ENCODE assay signal across 12 cellular contexts in the genomic region with DNA sequence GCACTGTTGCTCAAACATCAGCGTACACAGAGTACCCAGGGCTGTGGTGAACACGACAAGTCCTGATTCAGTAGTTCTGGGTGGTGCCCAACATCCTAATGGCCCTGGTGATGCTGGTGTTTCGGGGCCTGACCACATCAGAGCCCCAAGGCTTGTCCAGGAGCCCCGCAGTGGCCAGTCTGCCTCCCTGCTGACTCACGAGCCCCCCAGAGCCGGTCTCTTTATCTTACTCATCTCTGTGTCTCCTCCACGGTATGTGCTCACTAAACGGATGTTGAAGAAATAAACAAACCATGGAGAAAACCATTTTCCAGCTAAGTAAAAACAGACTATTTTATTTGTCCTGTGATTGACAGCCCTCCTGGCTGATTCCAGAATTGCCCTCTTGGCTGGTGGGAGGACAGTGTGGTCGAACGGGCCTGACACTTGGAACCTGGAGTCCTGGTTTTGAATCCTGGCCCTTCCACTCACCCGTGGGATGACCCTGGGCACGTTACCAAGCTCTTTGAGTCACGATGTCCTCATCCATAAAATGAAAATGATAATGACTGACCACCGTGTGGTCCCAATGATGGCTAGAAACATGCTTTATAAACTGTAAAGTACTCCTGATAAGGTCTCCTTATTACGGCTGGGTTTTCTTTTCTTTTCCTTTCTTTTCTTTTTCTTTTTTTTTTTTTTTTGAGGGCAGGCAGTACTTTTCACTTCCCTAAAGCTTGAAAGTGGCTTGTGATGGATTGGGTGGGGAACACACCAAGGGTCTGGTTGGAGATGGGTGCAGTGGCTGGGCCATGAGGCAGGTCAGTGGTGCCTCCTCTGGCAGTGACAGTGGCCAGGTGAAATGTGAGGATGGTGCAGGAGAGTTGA. TPM values are rescaled to one million over a fixed set of nuclear protein-coding genes. Genes with fewer than 3 reads are reported as not detected.
DNase-seq lines count a peak whose midpoint lies in the region; ATAC-seq, FAIRE-seq and TF ChIP-seq lines count a peak whose summit lies in the region.
"Had no signal": no experiment of that assay in that cellular context is flagged by ENCODE, and none has a peak within 500 bp of the region (broad histone marks: within the 10 kb centered on the region; RNA-seq: fewer than 3 reads in every experiment).

No MANE protein-coding gene starts in this region.

- H3K36me3 ChIP-seq in OCI-LY7 (ENCODE audit: insufficient read depth, low read length) (peaks cover 11% of the 10 kb centered on the region; the same call in 1 of the 2 replicates), H1 (ENCODE audit: control insufficient read depth in 2 of 4, insufficient read depth in 4 of 4, low read length in 3 of 4) (no peaks in the 10 kb centered on the region), neural progenitor cell (no peaks in the 10 kb centered on the region), BE2C (no peaks in the 10 kb centered on the region)
- H3K36me3 ChIP-seq: WERI-Rb-1 had no signal

- H3K9me2 ChIP-seq in OCI-LY7 (ENCODE audit: insufficient read depth, low read length), result no peaks in the 10 kb centered on the region

- H3K27me3 ChIP-seq in H1 (replicated peaks in 1 of 4; ENCODE audit: control insufficient read depth in 3 of 4, extremely low read depth in 1 of 4, insufficient read depth in 3 of 4, low read length in 3 of 4), result peaks cover 0 to 2% (median under 1%) of the 10 kb centered on the region in 4 experiments; a peak in 1 of 7 replicates
- peaks cover 15% of the 10 kb centered on the region for H3K27me3 ChIP-seq in neural progenitor cell
- no peaks in the 10 kb centered on the region for H3K27me3 ChIP-seq in BE2C

- H3K4me1 Mint-ChIP-seq in neural progenitor cell, result peaks cover 24% of the 10 kb centered on the region

- H4K91ac ChIP-seq in H1 (replicated peaks; ENCODE audit: insufficient read length, low read length), result no peak overlapping the region

- H2AFZ ChIP-seq in OCI-LY7 (ENCODE audit: low read length), result peak overlapping the region; percentile 13; the same call in 1 of the 2 replicates
- no peak overlapping the region for H2AFZ ChIP-seq in H1 (ENCODE audit: low read length)
- H2AFZ ChIP-seq in neural progenitor cell (replicated peaks), result no peak overlapping the region
- H2AFZ ChIP-seq: parathyroid adenoma had no signal

- peak overlapping the region; percentile 54 for H3K27ac Mint-ChIP-seq in neural progenitor cell
- H3K27ac Mint-ChIP-seq: activated naive CD4-positive, alpha-beta T cell treated with anti-CD3 and anti-CD28 coated beads for 36 hours had no signal

- POLR2A ChIA-PET in OCI-LY7 (lab: Charles Lee) (interaction anchor here (0.8 to 1.9 kb wide), 4 partner anchors 16 to 70 kb away, joined by 3 to 8 read pairs (median 4); no protein-coding TSS in a partner anchor), H1 (lab: Charles Lee; ENCODE audit: partially characterized antibody) (no interaction called here)

- no peak for TF ChIP-seq RAD21 in H1 (IDR thresholded peaks at IDR 0.05 in 1 of 2, conservative IDR thresholded peaks at IDR 0.05 in 1 of 2; ENCODE audit: low read depth in 2 of 2, low read length in 2 of 2)

- H3K27ac ChIP-seq in OCI-LY7 (ENCODE audit: low read depth, low read length, poor library complexity, severe bottlenecking), result peak overlapping the region; percentile 76
- H3K27ac ChIP-seq in H1 (ENCODE audit: low read depth, low read length), result no peak overlapping the region
- H3K27ac ChIP-seq in neural progenitor cell, result no peak overlapping the region
- H3K27ac ChIP-seq: parathyroid adenoma, WERI-Rb-1 had no signal

- H2BK20ac ChIP-seq in H1 (ENCODE audit: low read length), result no peak overlapping the region

- no peak overlapping the region for H3K9ac ChIP-seq in H1 (replicated peaks in 1 of 4; ENCODE audit: extremely low read depth in 1 of 4, low read depth in 3 of 4, low read length in 3 of 4)
- H3K9ac ChIP-seq in neural progenitor cell, result no peak overlapping the region
- H3K9ac ChIP-seq: parathyroid adenoma had no signal

- H3K18ac ChIP-seq in H1 (ENCODE audit: extremely low read depth, low read length), result no peak overlapping the region

- peak overlapping the region; percentile 46 for H3K4me3 Mint-ChIP-seq in neural progenitor cell
- H3K4me3 Mint-ChIP-seq: activated naive CD4-positive, alpha-beta T cell treated with anti-CD3 and anti-CD28 coated beads for 36 hours had no signal

- peaks cover 1% of the 10 kb centered on the region; the same call in 1 of the 2 replicates for H3K23me2 ChIP-seq in H1 (ENCODE audit: low read depth, low read length)

- no peak overlapping the region for H3K56ac ChIP-seq in H1 (replicated peaks; ENCODE audit: insufficient read length, low read depth, low read length)

- BruUV-seq in OCI-LY7 (replicated peaks; lab: Mats Ljungman, UMichigan), result no TSS peak

- DNase-seq in AG08396 (ENCODE audit: low spot score) (peak; percentile 81), OCI-LY7 (ENCODE audit: low spot score) (peak; percentile 50), H1 (ENCODE audit: low read depth in 1 of 2, low spot score in 2 of 2) (no peak), neural progenitor cell (ENCODE audit: low spot score) (no peak), NCI-H524 treated with DMSO at 0.1 percent for 48 hours (lab: John Stamatoyannopoulos, UW) (no peak), BE2C (no peak)
- DNase-seq: activated naive CD4-positive, alpha-beta T cell treated with anti-CD3 and anti-CD28 coated beads for 36 hours; head of caudate nucleus; WERI-Rb-1 had no signal

- H2BK15ac ChIP-seq in H1 (ENCODE audit: low read length), result no peak overlapping the region

- H3K9me3 Mint-ChIP-seq in neural progenitor cell, result no peaks in the 10 kb centered on the region
- H3K9me3 Mint-ChIP-seq: activated naive CD4-positive, alpha-beta T cell treated with anti-CD3 and anti-CD28 coated beads for 36 hours had no signal

- no peak overlapping the region for H4K5ac ChIP-seq in H1 (ENCODE audit: insufficient read length, low read depth, low read length)

- intact Hi-C loops in OCI-LY7 (cut with micrococcal nuclease; ENCODE audit: unreplicated experiment), result loop anchor here (10.0 kb wide), 1 partner anchor 208 kb away; no protein-coding TSS in a partner anchor

- TF ChIP-seq EP300 in H1 (IDR thresholded peaks at IDR 0.05; ENCODE audit: borderline replicate concordance in 1 of 2, low read depth in 2 of 2, low read length in 2 of 2), result no peak

- no peak overlapping the region for H2BK12ac ChIP-seq in H1 (ENCODE audit: low read depth, low read length)

- TF ChIP-seq CTCF in OCI-LY7 (conservative IDR thresholded peaks at IDR 0.05; ENCODE audit: low read length), result no peak
- TF ChIP-seq CTCF in H1 (IDR thresholded peaks at IDR 0.05; ENCODE audit: control extremely low read depth in 1 of 3, insufficient read depth in 1 of 3, low read depth in 1 of 3, low read length in 3 of 3), result no peak
- no peak for TF ChIP-seq CTCF in neural progenitor cell (IDR thresholded peaks at IDR 0.05)
- no peak for TF ChIP-seq CTCF in BE2C (IDR thresholded peaks at IDR 0.05; ENCODE audit: low read depth, low read length)

- H3F3A ChIP-seq in neural progenitor cell (ENCODE audit: low read depth), result peaks cover 7% of the 10 kb centered on the region

- TF ChIP-seq POLR2A in H1 (IDR thresholded peaks at IDR 0.05; ENCODE audit: control extremely low read depth in 1 of 2, low read depth in 2 of 2, low read length in 2 of 2), result no peak

- H2BK120ac ChIP-seq in H1 (replicated peaks; ENCODE audit: low read depth, low read length), result no peak overlapping the region

- H4K20me1 ChIP-seq in OCI-LY7 (ENCODE audit: insufficient read depth, low read length) (no peaks in the 10 kb centered on the region), H1 (replicated peaks in 1 of 2; ENCODE audit: control insufficient read depth in 1 of 2, insufficient read depth in 2 of 2, low read length in 2 of 2) (peaks cover 0 to 1% of the 10 kb centered on the region in 2 experiments), neural progenitor cell (ENCODE audit: low read depth) (peaks cover 13% of the 10 kb centered on the region)

- peaks cover 84% of the 10 kb centered on the region for H3K4me1 ChIP-seq in OCI-LY7 (ENCODE audit: insufficient read depth, low read length, poor library complexity, severe bottlenecking)
- peaks cover under 1 to 12% (median 7%) of the 10 kb centered on the region in 4 experiments for H3K4me1 ChIP-seq in H1 (replicated peaks in 1 of 4; ENCODE audit: control insufficient read depth in 3 of 4, insufficient read depth in 4 of 4, low read length in 3 of 4)
- peaks cover 3% of the 10 kb centered on the region for H3K4me1 ChIP-seq in neural progenitor cell
- H3K4me1 ChIP-seq in BE2C, result no peaks in the 10 kb centered on the region

- no peak overlapping the region for H2BK5ac ChIP-seq in H1 (ENCODE audit: low read depth, low read length)

- FAIRE-seq in H1 (lab: Jason Lieb, UNC), result no peak

- H3K4me2 ChIP-seq in OCI-LY7 (ENCODE audit: low read length) (peak overlapping the region; percentile 69), H1 (ENCODE audit: insufficient read depth in 1 of 2, low read depth in 2 of 2, low read length in 2 of 2) (no peak overlapping the region), neural progenitor cell (no peak overlapping the region)

- WGBS in H1 (ENCODE audit: extremely low coverage in 1 of 2, insufficient coverage in 1 of 2, insufficient read length in 1 of 2, insufficient replicate concordance in 2 of 2, low coverage in 1 of 2, low lambda C conversion rate in 2 of 2, missing lambda C conversion rate in 1 of 2), 2 experiments, result 90% methylated on average over 15 of the region's 15 CpGs; no CpG with 5 or more reads in 1 of the 2 experiments

- ATAC-seq in HG03159 (IDR thresholded peaks at IDR 0.05; ENCODE audit: unreplicated experiment), result no peak
- ATAC-seq in GM21825 (IDR thresholded peaks at IDR 0.05; ENCODE audit: unreplicated experiment), result no peak

- H3K36me3 Mint-ChIP-seq in neural progenitor cell, result no peaks in the 10 kb centered on the region

- H4K8ac ChIP-seq in H1 (ENCODE audit: extremely low read depth, insufficient read depth, low read length), result no peak overlapping the region; the same call in 1 of the 2 replicates

- H3K79me1 ChIP-seq in H1 (ENCODE audit: low read depth, low read length), result peaks cover 2% of the 10 kb centered on the region; the same call in 1 of the 2 replicates

- CTCF ChIA-PET in OCI-LY7 (lab: Charles Lee; ENCODE audit: unreplicated experiment), result interaction anchor here (0.5 kb wide), 1 partner anchor 10 kb away, joined by 3 read pairs; no protein-coding TSS in a partner anchor
- CTCF ChIA-PET in H1 (lab: Charles Lee; ENCODE audit: partially characterized antibody), result interaction anchor here (2.2 kb wide), 1 partner anchor 10 kb away, joined by 7 read pairs; no protein-coding TSS in a partner anchor

- no peak overlapping the region for H3K4ac ChIP-seq in H1 (replicated peaks; ENCODE audit: insufficient read length, low read depth, low read length)

- H3K79me2 ChIP-seq in OCI-LY7 (ENCODE audit: insufficient read depth, low read depth, low read length) (peaks cover 32% of the 10 kb centered on the region; the same call in 1 of the 2 replicates), H1 (ENCODE audit: control insufficient read depth in 1 of 2, insufficient read depth in 2 of 2, low read length in 2 of 2) (no peaks in the 10 kb centered on the region), neural progenitor cell (ENCODE audit: low read depth) (no peaks in the 10 kb centered on the region)
- H3K79me2 ChIP-seq: parathyroid adenoma had no signal

- H3K9me3 ChIP-seq in OCI-LY7 (ENCODE audit: low read length) (no peaks in the 10 kb centered on the region), H1 (ENCODE audit: insufficient read depth in 2 of 2, low read depth in 1 of 2, low read length in 1 of 2) (no peaks in the 10 kb centered on the region), neural progenitor cell (ENCODE audit: low read depth) (no peaks in the 10 kb centered on the region), BE2C (no peaks in the 10 kb centered on the region)

- H3K23ac ChIP-seq in H1 (ENCODE audit: insufficient read length), result no peak overlapping the region

- no peak overlapping the region for H3K14ac ChIP-seq in H1 (ENCODE audit: insufficient read length)

- H3K4me3 ChIP-seq in OCI-LY7 (ENCODE audit: low read depth, low read length, poor library complexity, severe bottlenecking), result peak overlapping the region; percentile 45
- H3K4me3 ChIP-seq in H1 (ENCODE audit: extremely low read depth in 1 of 4, insufficient read depth in 2 of 4, low read depth in 3 of 4, low read length in 4 of 4), result no peak overlapping the region
- no peak overlapping the region for H3K4me3 ChIP-seq in neural progenitor cell
- no peak overlapping the region for H3K4me3 ChIP-seq in BE2C (ENCODE audit: low read depth, low read length)

- peaks cover 11% of the 10 kb centered on the region for H3K27me3 Mint-ChIP-seq in neural progenitor cell (ENCODE audit: insufficient read depth, low read depth)

- peak overlapping the region; percentile 82; the same call in 1 of the 2 replicates for H2AK5ac ChIP-seq in H1 (ENCODE audit: low read depth, low read length)

RNA-seq across cellular contexts. Expression of gene HIP1, which starts 5.7 kb away (rescaled TPM):
- total RNA-seq in OCI-LY7 (2014; rRNA removed; shearing (Covaris generic)), result 15.0 and 15.8 TPM in 2 replicates
- 27.8 and 30.5 TPM in 2 replicates for total RNA-seq in OCI-LY7 (2022)
- 93.0 and 108 TPM in 2 replicates for total RNA-seq in H1 (2021; fragmentation: NEBNext Ultra II Directional; extraction: Animal tissue kit (Norgen Biotek cat#: 25700))
- 49.8 and 51.8 TPM in 2 replicates for polyA plus RNA-seq in H1 (2011; rRNA removed)
- polyA plus RNA-seq in H1 (2011; cell fraction: cytosol; rRNA removed), result 46.9 TPM
- polyA plus RNA-seq in H1 (2011; cell fraction: nucleus; rRNA removed), result 82.4 TPM
- polyA plus RNA-seq in H1 (2012, experiment 1 of 2), result 45.1 to 56.3 TPM (median 52.4 TPM) in 4 replicates
- 7.2 TPM for polyA plus RNA-seq in H1 (2012, experiment 2 of 2)
- 39.9 TPM for polyA plus RNA-seq in H1 (2013, experiment 1 of 2)
- polyA plus RNA-seq in H1 (2013, experiment 2 of 2), result 36.5 TPM
- polyA minus RNA-seq in H1 (2011; rRNA and poly(A)+ RNA removed), result 114 and 116 TPM in 2 replicates
- polyA minus RNA-seq in H1 (2011; cell fraction: cytosol; rRNA and poly(A)+ RNA removed), result 59.2 TPM
- 67.7 TPM for polyA minus RNA-seq in H1 (2011; cell fraction: nucleus; rRNA and poly(A)+ RNA removed)
- 39.2 and 46.2 TPM in 2 replicates for total RNA-seq in neural progenitor cell (ENCODE audit: low replicate concordance)
- 5.5 TPM for polyA plus RNA-seq in BE2C (2012; ENCODE audit: insufficient read depth, insufficient read length, low read depth)

RNA-seq across cellular contexts. Expression of gene CCL26, which starts 39.0 kb away (rescaled TPM):
- not detected in 2 replicates for total RNA-seq in OCI-LY7 (2014; rRNA removed; shearing (Covaris generic))
- total RNA-seq in OCI-LY7 (2022), result not detected in 2 replicates
- total RNA-seq in H1 (2021; fragmentation: NEBNext Ultra II Directional; extraction: Animal tissue kit (Norgen Biotek cat#: 25700)), result 14.8 and 14.9 TPM in 2 replicates
- polyA plus RNA-seq in H1 (2011; rRNA removed), result 5.4 and 8.7 TPM in 2 replicates
- 4.8 TPM for polyA plus RNA-seq in H1 (2011; cell fraction: cytosol; rRNA removed)
- polyA plus RNA-seq in H1 (2011; cell fraction: nucleus; rRNA removed), result 9.3 TPM
- polyA plus RNA-seq in H1 (2012, experiment 1 of 2), result 14.6 to 19.9 TPM (median 17.0 TPM) in 4 replicates
- polyA plus RNA-seq in H1 (2012, experiment 2 of 2), result 44.7 TPM
- polyA plus RNA-seq in H1 (2013, experiment 1 of 2), result 70.5 TPM
- 86.8 TPM for polyA plus RNA-seq in H1 (2013, experiment 2 of 2)
- 3.2 and 3.3 TPM in 2 replicates for polyA minus RNA-seq in H1 (2011; rRNA and poly(A)+ RNA removed)
- polyA minus RNA-seq in H1 (2011; cell fraction: cytosol; rRNA and poly(A)+ RNA removed), result 7.8 TPM
- 1.6 TPM for polyA minus RNA-seq in H1 (2011; cell fraction: nucleus; rRNA and poly(A)+ RNA removed)
- not detected in 2 replicates for total RNA-seq in neural progenitor cell (ENCODE audit: low replicate concordance)
- not detected for polyA plus RNA-seq in BE2C (2012; ENCODE audit: insufficient read depth, insufficient read length, low read depth)
- total RNA-seq: activated naive CD4-positive, alpha-beta T cell treated with anti-CD3 and anti-CD28 coated beads for 36 hours had no signal

Comparison
In these comparisons a context has a peak if more than half of its experiments do, and no peak if none do; other contexts are left out.
1. DNase-seq: peak in AG08396 (single experiment) and OCI-LY7 (single experiment); none in H1 (0 of 2), neural progenitor cell (single experiment), NCI-H524 treated with DMSO at 0.1 percent for 48 hours (single experiment) and BE2C (single experiment).
2. RNA of gene CCL26, which starts 39.0 kb away (total RNA-seq): 14.8 to 14.9 TPM in H1; not detected in OCI-LY7 and not detected in neural progenitor cell; every median in the first group is over 10 times any median in the second.